13 cellular contexts compared by ENCODE assay signal in the genomic region with DNA sequence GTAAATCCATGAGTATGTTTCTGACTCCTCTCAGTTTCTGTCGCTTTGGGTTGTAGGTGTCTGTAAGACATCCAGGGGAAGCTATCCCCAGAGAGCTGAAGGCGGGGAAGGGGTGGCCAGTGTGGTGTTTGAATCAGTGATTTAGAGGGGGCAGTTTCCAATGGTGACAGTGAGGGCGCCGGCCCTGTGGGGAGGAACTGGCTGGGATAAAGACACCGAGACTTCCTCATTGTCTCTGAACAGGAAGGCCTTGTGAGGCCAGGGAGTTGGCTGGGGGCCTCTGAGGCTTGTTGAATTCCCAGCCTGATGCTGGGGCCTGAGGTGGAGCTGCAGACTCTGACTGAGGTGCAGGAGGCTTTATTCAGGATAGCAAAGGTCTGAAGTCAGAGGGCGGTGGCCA. TPM values are rescaled to one million over a fixed set of nuclear protein-coding genes. Genes with fewer than 3 reads are reported as not detected.
"Had no signal": no experiment of that assay in that cellular context is flagged by ENCODE, and none has a peak within 500 bp of the region (broad histone marks: within the 10 kb centered on the region; RNA-seq: fewer than 3 reads in every experiment).

No MANE protein-coding gene starts in this region.

RNA-seq across cellular contexts. Expression of gene SYTL5, which starts 15.1 kb away (rescaled TPM):
- total RNA-seq: activated CD4-positive, alpha-beta T cell treated with anti-CD3 and anti-CD28 coated beads for 36 hours; activated CD4-positive, alpha-beta T cell treated with anti-CD3 and anti-CD28 coated beads, Interleukin-2, amount 10 ng/mL, durations not matched to agents 24 days and 14 days; activated CD8-positive, alpha-beta memory T cell treated with anti-CD3 and anti-CD28 coated beads for 36 hours; activated CD8-positive, alpha-beta memory T cell treated with anti-CD3 and anti-CD28 coated beads, Interleukin-2, amount 10 ng/mL, durations not matched to agents 7 days and 5 days; activated CD8-positive, alpha-beta T cell treated with anti-CD3 and anti-CD28 coated beads, Interleukin-2, amount 10 ng/mL, durations not matched to agents 7 days and 5 days; activated naive CD4-positive, alpha-beta T cell treated with anti-CD3 and anti-CD28 coated beads for 36 hours; activated naive CD8-positive, alpha-beta T cell treated with anti-CD3 and anti-CD28 coated beads for 36 hours; activated T-helper 1 cell treated with anti-CD3 and anti-CD28 coated beads, Interleukin-12 subunit alpha, Interleukin-12 subunit beta, Interleukin-2, Interleukin-4 antibody, amounts not matched to agents 30 ng/mL and 10 ng/mL and 1 ng/mL, durations not matched to agents 14 hours and 24 hours and 36 hours; activated T-helper 2 cell treated with anti-CD3 and anti-CD28 coated beads, Interferon-gamma antibody, Interleukin-2, Interleukin-4, amounts not matched to agents 10 μg/mL and 5 μg/mL and 100 μg/mL, durations not matched to agents 14 hours and 24 hours and 36 hours; aorta; esophagus muscularis mucosa; gastrocnemius medialis; T-helper 1 cell treated with Interleukin-12 subunit alpha and Interleukin-12 subunit beta and Interleukin-4 antibody, amounts not matched to agents 30 ng/mL and 1 ng/mL, for 36 hours had no signal
